ENCODE assay signal across 24 cellular contexts in genomic region chr16:25079637-25080375, GRCh38.
"Had no signal": no experiment of that assay in that cellular context is flagged by ENCODE, and none has a peak within 500 bp of the region (broad histone marks: within the 10 kb centered on the region; RNA-seq: fewer than 3 reads in every experiment).

No MANE protein-coding gene starts in this region.

- FAIRE-seq: kidney had no signal

- H3K4me3 Mint-ChIP-seq: memory B cell; natural killer cell; stimulated activated effector memory CD8-positive, alpha-beta T cell treated with anti-CD3 and anti-CD28 coated beads, Interleukin-12 subunit alpha, Interleukin-12 subunit beta, amount 100 ng/mL, for 72 hours; stimulated activated naive CD8-positive, alpha-beta T cell treated with anti-CD3 and anti-CD28 coated beads, Interleukin-15, amount 100 ng/mL, for 72 hours had no signal

- H3K36me3 Mint-ChIP-seq: memory B cell; natural killer cell; stimulated activated effector memory CD8-positive, alpha-beta T cell treated with anti-CD3 and anti-CD28 coated beads, Interleukin-12 subunit alpha, Interleukin-12 subunit beta, amount 100 ng/mL, for 72 hours had no signal

- ATAC-seq: esophagus mucosa; gastrocnemius medialis; left lobe of liver; natural killer cell; psoas muscle; right cardiac atrium; stimulated activated effector memory CD8-positive, alpha-beta T cell treated with anti-CD3 and anti-CD28 coated beads, Interleukin-12 subunit alpha, Interleukin-12 subunit beta, amount 100 ng/mL, for 72 hours; stimulated activated naive CD8-positive, alpha-beta T cell treated with anti-CD3 and anti-CD28 coated beads, Interleukin-15, amount 100 ng/mL, for 72 hours; upper lobe of right lung had no signal

- H3K36me3 ChIP-seq: gastrocnemius medialis, ovary, suprapubic skin, transverse colon, upper lobe of right lung, vagina had no signal

- H3K27me3 Mint-ChIP-seq: memory B cell; stimulated activated naive CD8-positive, alpha-beta T cell treated with anti-CD3 and anti-CD28 coated beads, Interleukin-15, amount 100 ng/mL, for 72 hours had no signal

- DNase-seq: dermis blood vessel endothelial cell; effector memory CD4-positive, alpha-beta T cell; gastrocnemius medialis; head of caudate nucleus; kidney; natural killer cell; occipital lobe; ovary; psoas muscle; right cardiac atrium; sigmoid colon; stimulated activated CD4-positive, alpha-beta T cell treated with anti-CD3 and anti-CD28 coated beads, Interleukin-2, amount 100 ng/mL, for 24 hours; stimulated activated CD4-positive, alpha-beta T cell treated with anti-CD3 and anti-CD28 coated beads, Interleukin-4, amount 100 ng/mL, for 24 hours; stimulated activated naive CD8-positive, alpha-beta T cell treated with anti-CD3 and anti-CD28 coated beads, Interleukin-15, amount 100 ng/mL, for 72 hours; transverse colon; upper lobe of right lung had no signal

- H3K9me3 ChIP-seq: gastrocnemius medialis, ovary, psoas muscle, sigmoid colon, suprapubic skin, transverse colon, upper lobe of right lung, vagina had no signal

- H3K4me1 Mint-ChIP-seq: natural killer cell; stimulated activated effector memory CD8-positive, alpha-beta T cell treated with anti-CD3 and anti-CD28 coated beads, Interleukin-12 subunit alpha, Interleukin-12 subunit beta, amount 100 ng/mL, for 72 hours; stimulated activated naive CD8-positive, alpha-beta T cell treated with anti-CD3 and anti-CD28 coated beads, Interleukin-15, amount 100 ng/mL, for 72 hours had no signal

- H3K27ac ChIP-seq: coronary artery, gastrocnemius medialis, ovary, psoas muscle, sigmoid colon, suprapubic skin, transverse colon, upper lobe of right lung, vagina had no signal

- H3K9me3 Mint-ChIP-seq: memory B cell; natural killer cell; stimulated activated effector memory CD8-positive, alpha-beta T cell treated with anti-CD3 and anti-CD28 coated beads, Interleukin-12 subunit alpha, Interleukin-12 subunit beta, amount 100 ng/mL, for 72 hours; stimulated activated naive CD8-positive, alpha-beta T cell treated with anti-CD3 and anti-CD28 coated beads, Interleukin-15, amount 100 ng/mL, for 72 hours had no signal

- H3K4me3 ChIP-seq: coronary artery, gastrocnemius medialis, lung, ovary, psoas muscle, sigmoid colon, suprapubic skin, transverse colon, upper lobe of right lung, vagina had no signal

- H3K4me1 ChIP-seq: gastrocnemius medialis, psoas muscle, sigmoid colon, suprapubic skin, transverse colon, upper lobe of right lung, vagina had no signal

- H3K27me3 ChIP-seq: gastrocnemius medialis, ovary, sigmoid colon, suprapubic skin, transverse colon, upper lobe of right lung, vagina had no signal

- H3K27ac Mint-ChIP-seq: natural killer cell; stimulated activated effector memory CD8-positive, alpha-beta T cell treated with anti-CD3 and anti-CD28 coated beads, Interleukin-12 subunit alpha, Interleukin-12 subunit beta, amount 100 ng/mL, for 72 hours; stimulated activated naive CD8-positive, alpha-beta T cell treated with anti-CD3 and anti-CD28 coated beads, Interleukin-15, amount 100 ng/mL, for 72 hours had no signal
